ENCODE assay signal across 20 cellular contexts in genomic region chr2:163859951-163860350, GRCh38.
DNase-seq lines count a peak whose midpoint lies in the region; ATAC-seq lines count a peak whose summit lies in the region.
"Had no signal": no experiment of that assay in that cellular context is flagged by ENCODE, and none has a peak within 500 bp of the region (broad histone marks: within the 10 kb centered on the region; RNA-seq: fewer than 3 reads in every experiment).

No MANE protein-coding gene starts in this region.

- peak; percentile 51 for ATAC-seq in GM21360 (IDR thresholded peaks at IDR 0.05; ENCODE audit: unreplicated experiment)
- ATAC-seq in esophagus mucosa = no peak
- ATAC-seq: stimulated activated effector memory CD8-positive, alpha-beta T cell treated with anti-CD3 and anti-CD28 coated beads, Interleukin-12 subunit alpha, Interleukin-12 subunit beta, amount 100 ng/mL, for 72 hours had no signal

- H3K36me3 ChIP-seq in ACC112 (ENCODE audit: insufficient read depth, low read length) = no peaks in the 10 kb centered on the region
- H3K36me3 ChIP-seq: right atrium auricular region had no signal

- H3K4me3 ChIP-seq in ACC112 (ENCODE audit: low read depth, low read length) = peak overlapping the region; percentile 31; the same call in 1 of the 2 replicates
- H3K4me3 ChIP-seq: right atrium auricular region had no signal

- H2AFZ ChIP-seq in ACC112 (ENCODE audit: low read length, unreplicated experiment) = peak overlapping the region; percentile 81

- peaks cover 9% of the 10 kb centered on the region for H3K4me1 ChIP-seq in ACC112 (ENCODE audit: control insufficient read depth, insufficient read depth, low read length, unreplicated experiment)
- H3K4me1 ChIP-seq: right atrium auricular region had no signal

- H3K27me3 ChIP-seq in ACC112 (ENCODE audit: insufficient read depth, low read length) = no peaks in the 10 kb centered on the region
- H3K27me3 ChIP-seq: right atrium auricular region had no signal

- H3K27ac ChIP-seq in ACC112 (ENCODE audit: low read depth, low read length) = no peak overlapping the region
- H3K27ac ChIP-seq: epithelial cell of prostate, right atrium auricular region had no signal

- DNase-seq in OCI-M1 (lab: John Stamatoyannopoulos, UW) (peak; percentile 83), iris pigment epithelial cell (ENCODE audit: low read depth) (peak; percentile 1), NCI-H2227 (lab: John Stamatoyannopoulos, UW; ENCODE audit: unreplicated experiment) (no peak), SKM-1 (lab: John Stamatoyannopoulos, UW; ENCODE audit: unreplicated experiment) (no peak)
- DNase-seq in activated CD4-positive, alpha-beta T cell treated with anti-CD3 and anti-CD28 coated beads, Interleukin-2, amount 50 U/mL, for 4 hours = no peak
- DNase-seq: activated CD4-positive, alpha-beta memory T cell treated with anti-CD3 and anti-CD28 coated beads, Interleukin-2, amount 10 ng/mL, durations not matched to agents 7 days and 5 days; activated naive CD4-positive, alpha-beta T cell; activated T-cell treated with anti-CD3 and anti-CD28 coated beads, Interleukin-2, amount 50 U/mL, for 1 hour; caudate nucleus; DND-41; HCEC 1CT; KBM-7; NCI-H1092 treated with DMSO at 0.1 percent for 48 hours; NCI-H510A treated with DMSO at 0.1 percent for 48 hours had no signal

- no peaks in the 10 kb centered on the region for H3K79me2 ChIP-seq in ACC112 (ENCODE audit: control insufficient read depth, insufficient read depth, low read length, unreplicated experiment)

Comparison
In these comparisons a context has a peak if more than half of its experiments do, and no peak if none do; other contexts are left out.
1. DNase-seq: peak in OCI-M1 (single experiment) and iris pigment epithelial cell (single experiment); none in NCI-H2227 (single experiment), activated CD4-positive, alpha-beta T cell treated with anti-CD3 and anti-CD28 coated beads, Interleukin-2, amount 50 U/mL, for 4 hours (0 of 2) and SKM-1 (single experiment).